9 cellular contexts compared by ENCODE assay signal in the genomic region with DNA sequence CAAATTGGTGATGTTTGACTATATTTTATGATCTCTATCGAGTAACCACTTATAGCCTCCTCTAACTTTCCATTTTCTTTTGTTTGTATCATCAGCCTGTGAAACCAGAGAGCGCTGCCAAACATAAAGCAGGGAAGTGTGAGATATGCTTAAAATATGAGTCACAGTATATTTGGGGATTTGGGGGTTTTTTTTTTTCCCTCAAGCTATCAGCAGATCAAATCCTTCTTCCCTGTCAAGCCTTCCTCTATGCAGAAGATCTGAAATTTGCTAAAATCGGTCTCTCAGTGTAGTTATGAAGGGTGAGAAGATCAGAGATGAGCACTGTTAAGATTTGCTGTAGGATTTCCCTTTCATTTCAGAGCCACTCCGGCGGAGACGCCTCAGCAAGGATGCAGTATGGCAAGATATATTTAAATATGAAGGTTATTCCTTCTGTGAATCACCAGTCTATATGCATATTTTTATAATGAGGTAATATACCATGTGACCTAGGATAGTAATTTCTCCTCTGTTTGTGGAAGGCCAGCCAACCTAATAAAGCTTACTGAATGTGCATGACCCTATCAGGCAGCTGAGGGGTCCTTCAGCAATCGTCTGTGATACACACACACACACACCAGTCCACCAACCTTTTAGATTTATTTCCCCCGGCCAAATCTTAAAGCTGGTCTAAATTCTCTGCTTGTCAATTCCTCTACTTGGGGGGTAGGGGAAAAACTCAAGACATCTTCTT.
DNase-seq lines count a peak whose midpoint lies in the region; ATAC-seq and TF ChIP-seq lines count a peak whose summit lies in the region.
"Had no signal": no experiment of that assay in that cellular context is flagged by ENCODE, and none has a peak within 500 bp of the region (broad histone marks: within the 10 kb centered on the region; RNA-seq: fewer than 3 reads in every experiment).

No MANE protein-coding gene starts in this region.

- 22% methylated on average over 8 of the region's 8 CpGs for WGBS in SK-N-SH (ENCODE audit: low lambda C conversion rate)
- WGBS in esophagus squamous epithelium, 2 donors = 30 to 39% methylated on average over 8 of the region's 8 CpGs

- H3K36me3 ChIP-seq in GM23338 (ENCODE audit: insufficient read depth) (no peaks in the 10 kb centered on the region), SK-N-SH (replicated peaks in 1 of 2; ENCODE audit: control insufficient read depth in 1 of 2, insufficient read depth in 2 of 2, low read length in 1 of 2) (peaks cover 6 to 11% of the 10 kb centered on the region in 2 experiments), esophagus squamous epithelium (peaks cover 0 to 22% (median 0%) of the 10 kb centered on the region in 3 donors), rectal smooth muscle tissue (ENCODE audit: control insufficient read depth, insufficient read depth, low read length) (no peaks in the 10 kb centered on the region)

- no peak for TF ChIP-seq RAD21 in SK-N-SH (IDR thresholded peaks at IDR 0.05; ENCODE audit: low read length)

- peaks cover 19% of the 10 kb centered on the region for H3K4me1 Mint-ChIP-seq in GM23338

- DNase-seq in GM23338 (ENCODE audit: low spot score) (no peak), SK-N-SH (no peak), esophagus squamous epithelium (lab: John Stamatoyannopoulos, UW) (no peak), SKM-1 treated with dmso at 0.1 percent for 144 hours (lab: John Stamatoyannopoulos, UW; ENCODE audit: unreplicated experiment) (no peak), D341Med (ENCODE audit: low spot score) (no peak)
- DNase-seq: NCI-H2171 treated with DMSO at 0.1 percent for 48 hours had no signal

- TF ChIP-seq EP300 in SK-N-SH (IDR thresholded peaks at IDR 0.05; ENCODE audit: borderline replicate concordance in 1 of 2, low read depth in 1 of 2, low read length in 1 of 2) = peak in 1 of 2 experiments; percentile 33; a peak in 1 of 4 replicates

- ATAC-seq in GM23338 = no peak
- no peak for ATAC-seq in GM18511 (IDR thresholded peaks at IDR 0.05; ENCODE audit: unreplicated experiment)
- no peak for ATAC-seq in GM18868 (IDR thresholded peaks at IDR 0.05; ENCODE audit: unreplicated experiment)

- H3K79me2 ChIP-seq in GM23338 (replicated peaks; ENCODE audit: insufficient read depth) = no peaks in the 10 kb centered on the region
- H3K79me2 ChIP-seq in SK-N-SH (ENCODE audit: insufficient read depth) = peaks cover 59% of the 10 kb centered on the region

- H3K4me3 ChIP-seq in GM23338 = no peak overlapping the region
- H3K4me3 ChIP-seq in SK-N-SH (ENCODE audit: low read depth in 2 of 2, low read length in 1 of 2) = peak overlapping the region; percentile 6 to 31; a peak in 3 of 4 replicates
- no peak overlapping the region for H3K4me3 ChIP-seq in esophagus squamous epithelium
- H3K4me3 ChIP-seq in rectal smooth muscle tissue (ENCODE audit: low read length) = no peak overlapping the region

- TF ChIP-seq CTCF in GM23338 (conservative IDR thresholded peaks at IDR 0.05; ENCODE audit: low read depth in 2 of 2) (no peak), SK-N-SH (IDR thresholded peaks at IDR 0.05) (no peak), esophagus squamous epithelium (IDR thresholded peaks at IDR 0.05) (no peak)

- no peak for TF ChIP-seq POLR2A in esophagus squamous epithelium (IDR thresholded peaks at IDR 0.05)

- H3K4me2 ChIP-seq in GM23338 (no peak overlapping the region), SK-N-SH (peak overlapping the region; percentile 65)

- H3K9me2 ChIP-seq in GM23338 (ENCODE audit: insufficient read depth) (no peaks in the 10 kb centered on the region), SK-N-SH (no peaks in the 10 kb centered on the region)

- H4K20me1 ChIP-seq in GM23338 (replicated peaks; ENCODE audit: insufficient read depth) (0 out of 2 replicates have a peak, but pooled peaks cover 4% of the 10 kb centered on the region), SK-N-SH (ENCODE audit: insufficient read depth) (no peaks in the 10 kb centered on the region)

- no peaks in the 10 kb centered on the region for H3K9me3 Mint-ChIP-seq in GM23338

- intact Hi-C loops in esophagus squamous epithelium (cut with DNase I) = no loop called here

- peaks cover 5% of the 10 kb centered on the region; the same call in 1 of the 3 replicates for H3K36me3 Mint-ChIP-seq in GM23338 (ENCODE audit: low read depth)

- H3K27me3 ChIP-seq in GM23338 (ENCODE audit: insufficient read depth) (no peaks in the 10 kb centered on the region), SK-N-SH (ENCODE audit: insufficient read depth) (no peaks in the 10 kb centered on the region), esophagus squamous epithelium (no peaks in the 10 kb centered on the region), rectal smooth muscle tissue (ENCODE audit: control insufficient read depth, insufficient read depth, low read length) (no peaks in the 10 kb centered on the region)

- H3K4me1 ChIP-seq in GM23338 (ENCODE audit: insufficient read depth) (peaks cover 11% of the 10 kb centered on the region), SK-N-SH (ENCODE audit: control insufficient read depth in 1 of 2, insufficient read depth in 2 of 2, low read depth in 1 of 2, low read length in 1 of 2) (peaks cover 3 to 30% of the 10 kb centered on the region in 2 experiments; a peak in 3 of 4 replicates), esophagus squamous epithelium (peaks cover 5 to 64% (median 25%) of the 10 kb centered on the region in 3 donors), rectal smooth muscle tissue (ENCODE audit: control insufficient read depth, insufficient read depth, low read length) (peaks cover 44% of the 10 kb centered on the region)

- H3K27me3 Mint-ChIP-seq in GM23338 (ENCODE audit: insufficient read depth, low read depth, poor library complexity) = peaks cover 2% of the 10 kb centered on the region

- peak overlapping the region; percentile 71 for H3K9ac ChIP-seq in SK-N-SH
- no peak overlapping the region for H3K9ac ChIP-seq in rectal smooth muscle tissue (ENCODE audit: low read length)

- H2AFZ ChIP-seq in GM23338 = no peak overlapping the region
- no peak overlapping the region for H2AFZ ChIP-seq in SK-N-SH (ENCODE audit: low read depth)

- POLR2A ChIA-PET in SK-N-SH (lab: Yijun Ruan, JAX) = no interaction called here

- no peak overlapping the region for H3K4me3 Mint-ChIP-seq in GM23338

- no peak overlapping the region for H3K27ac ChIP-seq in GM23338 (ENCODE audit: low read depth)
- peak overlapping the region in 1 of 2 experiments; percentile 95; a peak in 3 of 4 replicates for H3K27ac ChIP-seq in SK-N-SH (ENCODE audit: low read depth in 2 of 2, low read length in 1 of 2)
- peak overlapping the region; percentile 15 to 60 (median 56) for H3K27ac ChIP-seq in esophagus squamous epithelium
- H3K27ac ChIP-seq in rectal smooth muscle tissue (ENCODE audit: low read depth, low read length) = peak overlapping the region; percentile 38

- H3F3A ChIP-seq in GM23338 (replicated peaks; ENCODE audit: low read depth) = no peaks in the 10 kb centered on the region
- H3F3A ChIP-seq in SK-N-SH (replicated peaks; ENCODE audit: insufficient read depth) = peaks cover 37% of the 10 kb centered on the region

- H3K9me3 ChIP-seq in SK-N-SH (no peaks in the 10 kb centered on the region), esophagus squamous epithelium (no peaks in the 10 kb centered on the region)

- CTCF ChIA-PET in SK-N-SH (lab: Yijun Ruan, JAX) = interaction anchor here (1.1 kb wide), 1 partner anchor 55 kb away, joined by 3 read pairs; no protein-coding TSS in a partner anchor

- H3K27ac Mint-ChIP-seq in GM23338 = peak overlapping the region; percentile 22; the same call in 1 of the 2 replicates

TF ChIP-seq in GM23338, 12 proteins besides CTCF, POLR2A, EP300 and RAD21:
- TF ChIP-seq POLR2AphosphoS5 (IDR thresholded peaks at IDR 0.05; ENCODE audit: low read depth) = no peak
- TF ChIP-seq CREB1 (CRISPR knock-in tag; IDR thresholded peaks at IDR 0.05; ENCODE audit: low read depth) = no peak
- no peak for TF ChIP-seq JUNB (IDR thresholded peaks at IDR 0.05; ENCODE audit: unreplicated experiment)
- TF ChIP-seq ZNF114 (CRISPR knock-in tag; IDR thresholded peaks at IDR 0.05) = no peak
- no peak for TF ChIP-seq EZH2phosphoT487 (IDR thresholded peaks at IDR 0.05; ENCODE audit: unreplicated experiment)
- TF ChIP-seq ZNF331 (CRISPR knock-in tag; IDR thresholded peaks at IDR 0.05; ENCODE audit: low read depth) = no peak
- TF ChIP-seq STAT1 (IDR thresholded peaks at IDR 0.05; ENCODE audit: unreplicated experiment) = no peak
- no peak for TF ChIP-seq ETS1 (IDR thresholded peaks at IDR 0.05)
TF ChIP-seq in GM23338: peak in this region for 0.

TF ChIP-seq in SK-N-SH, 30 proteins besides CTCF, POLR2A, EP300 and RAD21 (continues in another document):
- TF ChIP-seq NRF1 (IDR thresholded peaks at IDR 0.05; ENCODE audit: low read depth, low read length) (no peak), MEF2A (IDR thresholded peaks at IDR 0.05; ENCODE audit: borderline replicate concordance, low read depth) (peak; percentile 83), MXI1 (IDR thresholded peaks at IDR 0.05; ENCODE audit: low read depth, low read length) (no peak), SMC3 (IDR thresholded peaks at IDR 0.05; ENCODE audit: low read depth, low read length) (no peak), FOXM1 (IDR thresholded peaks at IDR 0.05; ENCODE audit: low read depth) (no peak), RXRA (IDR thresholded peaks at IDR 0.05; ENCODE audit: borderline replicate concordance, low read depth) (no peak), SIN3A (IDR thresholded peaks at IDR 0.05; ENCODE audit: borderline replicate concordance, low read depth, low read length) (no peak), YY1 (IDR thresholded peaks at IDR 0.05; ENCODE audit: low read depth) (no peak), TEAD4 (IDR thresholded peaks at IDR 0.05; ENCODE audit: borderline replicate concordance, insufficient read depth) (peak; percentile 49; the same call in 1 of the 2 replicates), TAF1 (IDR thresholded peaks at IDR 0.05; ENCODE audit: borderline replicate concordance, low read depth, low read length) (no peak), USF1 (IDR thresholded peaks at IDR 0.05; ENCODE audit: borderline replicate concordance, low read depth) (peak; percentile 80), CHD2 (IDR thresholded peaks at IDR 0.05; ENCODE audit: low read length, partially characterized antibody) (no peak)
- TF ChIP-seq, protein P1, sequence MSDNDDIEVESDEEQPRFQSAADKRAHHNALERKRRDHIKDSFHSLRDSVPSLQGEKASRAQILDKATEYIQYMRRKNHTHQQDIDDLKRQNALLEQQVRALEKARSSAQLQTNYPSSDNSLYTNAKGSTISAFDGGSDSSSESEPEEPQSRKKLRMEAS (IDR thresholded peaks at IDR 0.05; ENCODE audit: low read depth) = no peak

Comparison
In these comparisons a context has a peak if more than half of its experiments do, and no peak if none do; other contexts are left out.
1. H3K4me3 ChIP-seq: peak in SK-N-SH (2 of 2); none in GM23338 (single experiment), esophagus squamous epithelium (0 of 4) and rectal smooth muscle tissue (single experiment).